ENCODE assay signal across 24 cellular contexts in genomic region chr9:76247426-76247825, GRCh38.
DNase-seq lines count a peak whose midpoint lies in the region; ATAC-seq, FAIRE-seq and TF ChIP-seq lines count a peak whose summit lies in the region.
"Had no signal": no experiment of that assay in that cellular context is flagged by ENCODE, and none has a peak within 500 bp of the region (broad histone marks: within the 10 kb centered on the region; RNA-seq: fewer than 3 reads in every experiment).

No MANE protein-coding gene starts in this region.

- intact Hi-C loops in PC-3 (cut with micrococcal nuclease), result no loop called here

- ATAC-seq in PC-3 (no peak), esophagus mucosa (peak; percentile 46), GM19397 (IDR thresholded peaks at IDR 0.05; ENCODE audit: unreplicated experiment) (no peak)
- ATAC-seq: A549, GM12878 had no signal

- BruUV-seq in PC-3 (replicated peaks; lab: Mats Ljungman, UMichigan), result no TSS peak

- TF ChIP-seq CTCF in PC-3 (conservative IDR thresholded peaks at IDR 0.05; ENCODE audit: low read depth, low read length) (no peak), bronchial epithelial cell (IDR thresholded peaks at IDR 0.05; ENCODE audit: insufficient read depth, low read length, severe bottlenecking) (no peak), BE2C (IDR thresholded peaks at IDR 0.05; ENCODE audit: low read depth, low read length) (no peak)

- H3K9me3 ChIP-seq in PC-3 (ENCODE audit: low read length), result no peaks in the 10 kb centered on the region
- no peaks in the 10 kb centered on the region for H3K9me3 ChIP-seq in BE2C
- H3K9me3 ChIP-seq: A549, BLaER1 had no signal

- no peaks in the 10 kb centered on the region for H3K27me3 ChIP-seq in PC-3 (ENCODE audit: low read length)
- no peaks in the 10 kb centered on the region for H3K27me3 ChIP-seq in bronchial epithelial cell (ENCODE audit: control insufficient read depth, insufficient read depth, low read length)
- no peaks in the 10 kb centered on the region for H3K27me3 ChIP-seq in BE2C
- H3K27me3 ChIP-seq: BLaER1 had no signal

- H3K36me3 ChIP-seq in PC-3 (ENCODE audit: low read depth, low read length), result no peaks in the 10 kb centered on the region
- no peaks in the 10 kb centered on the region for H3K36me3 ChIP-seq in bronchial epithelial cell (ENCODE audit: control insufficient read depth, insufficient read depth, low read length)
- no peaks in the 10 kb centered on the region for H3K36me3 ChIP-seq in BE2C
- H3K36me3 ChIP-seq: BLaER1 had no signal

- no peak overlapping the region for H3K4me3 ChIP-seq in PC-3 (ENCODE audit: low read length)
- no peak overlapping the region for H3K4me3 ChIP-seq in bronchial epithelial cell (ENCODE audit: low read depth, low read length)
- H3K4me3 ChIP-seq in BE2C (ENCODE audit: low read depth, low read length), result no peak overlapping the region
- H3K4me3 ChIP-seq: A549, BLaER1, GM12878 had no signal

- H3K79me2 ChIP-seq in PC-3 (ENCODE audit: low read length), result no peaks in the 10 kb centered on the region

- no peaks in the 10 kb centered on the region for H3F3A ChIP-seq in PC-3 (ENCODE audit: low read length, unreplicated experiment)

- H4K20me1 ChIP-seq in PC-3 (ENCODE audit: low read length), result no peaks in the 10 kb centered on the region
- H4K20me1 ChIP-seq: BLaER1 had no signal

- CTCF ChIA-PET in PC-3 (lab: Charles Lee), result no interaction called here

- POLR2A ChIA-PET in PC-3 (lab: Charles Lee; ENCODE audit: unreplicated experiment), result no interaction called here

- H3K9me2 ChIP-seq in PC-3 (replicated peaks; ENCODE audit: low read length), result no peaks in the 10 kb centered on the region

- H3K4me2 ChIP-seq in PC-3 (ENCODE audit: low read length), result no peak overlapping the region
- H3K4me2 ChIP-seq: A549, BLaER1 had no signal

- H3K27ac ChIP-seq in PC-3 (ENCODE audit: low read length), result no peak overlapping the region
- H3K27ac ChIP-seq: 22Rv1, A549, BLaER1 had no signal

- no peak overlapping the region for H2AFZ ChIP-seq in PC-3 (ENCODE audit: low read length)

- H3K4me1 ChIP-seq in PC-3 (ENCODE audit: insufficient read depth, low read length) (no peaks in the 10 kb centered on the region), BE2C (no peaks in the 10 kb centered on the region)
- H3K4me1 ChIP-seq: A549, BLaER1 had no signal

- no peak overlapping the region for H3K9ac ChIP-seq in PC-3 (ENCODE audit: low read length)
- H3K9ac ChIP-seq: BLaER1 had no signal

- DNase-seq in PC-3, result peak; percentile 3
- DNase-seq in bronchial epithelial cell (ENCODE audit: low read depth), result peak; percentile 80
- no peak for DNase-seq in BE2C
- DNase-seq: AML-193; C1 segment of cervical spinal cord; CD4-positive, alpha-beta memory T cell; CD4-positive, CD25-positive, alpha-beta regulatory T cell; CD8-positive, alpha-beta memory T cell; COR-L47; DMS 273 treated with DMSO at 0.1 percent for 48 hours; DMS153; DMS53; DMS79; DND-41; EL; GDM1 had no signal

- FAIRE-seq in bronchial epithelial cell (lab: Jason Lieb, UNC), result no peak
- FAIRE-seq: A549, GM12878, GM12892, GM18507 had no signal
